Comparison of ENCODE assay signal across 8 cellular contexts in genomic region chr20:3932277-3933073, GRCh38. TPM values are rescaled to one million over a fixed set of nuclear protein-coding genes. Genes with fewer than 3 reads are reported as not detected.
A peak's percentile ranks its signal among the peaks of the same experiment; 100 is the strongest.
DNase-seq lines count a peak whose midpoint lies in the region; ATAC-seq and TF ChIP-seq lines count a peak whose summit lies in the region.

No MANE protein-coding gene starts in this region.

- peak overlapping the region in 10 of 11 experiments; percentile 16 to 71 (median 55); a peak in 14 of 22 replicates for H3K27ac ChIP-seq in BLaER1 treated with 17β-estradiol and CSF1 and Interleukin-3, amounts not matched to agents 10 nM and 100 nM
- no peak overlapping the region for H3K27ac ChIP-seq in MM.1S (ENCODE audit: low read length)
- H3K27ac ChIP-seq in SJCRH30: no peak overlapping the region

- no peaks in the 10 kb centered on the region for H3K9me2 ChIP-seq in MM.1S (replicated peaks; ENCODE audit: insufficient read depth, low read length)

- no peak for ATAC-seq in HG03095 (IDR thresholded peaks at IDR 0.05; ENCODE audit: unreplicated experiment)
- ATAC-seq in stimulated activated naive B cell treated with anti-CD40 and anti-IgM and Interleukin-4, amounts not matched to agents 10 μg/mL and 1 μg/mL and 100 μg/mL, for 72 hours (replicated peaks): no peak

- no peaks in the 10 kb centered on the region for H3K9me3 Mint-ChIP-seq in dendritic cell treated with granulocyte-macrophage colony-stimulating factor and Interleukin-4, amounts not matched to agents 40 ng/mL and 50 ng/mL, for 4 days
- peaks cover 2% of the 10 kb centered on the region for H3K9me3 Mint-ChIP-seq in neural crest cell
- no peaks in the 10 kb centered on the region for H3K9me3 Mint-ChIP-seq in stimulated activated naive B cell treated with anti-CD40 and anti-IgM and Interleukin-4, amounts not matched to agents 10 μg/mL and 1 μg/mL and 100 μg/mL, for 72 hours

- H3K4me2 ChIP-seq in BLaER1 treated with 17β-estradiol and CSF1 and Interleukin-3, amounts not matched to agents 10 nM and 100 nM: peak overlapping the region; percentile 20 to 86 (median 67); a peak in 18 of 22 replicates
- peak overlapping the region; percentile 53 for H3K4me2 ChIP-seq in MM.1S (ENCODE audit: low read depth, low read length)

- peaks cover 71% of the 10 kb centered on the region for H3K4me1 Mint-ChIP-seq in dendritic cell treated with granulocyte-macrophage colony-stimulating factor and Interleukin-4, amounts not matched to agents 40 ng/mL and 50 ng/mL, for 4 days (ENCODE audit: low read depth)
- peaks cover 18% of the 10 kb centered on the region for H3K4me1 Mint-ChIP-seq in neural crest cell
- H3K4me1 Mint-ChIP-seq in stimulated activated naive B cell treated with anti-CD40 and anti-IgM and Interleukin-4, amounts not matched to agents 10 μg/mL and 1 μg/mL and 100 μg/mL, for 72 hours: peaks cover 5 to 23% of the 10 kb centered on the region in 2 donors

- H3K9ac ChIP-seq in BLaER1 treated with 17β-estradiol and CSF1 and Interleukin-3, amounts not matched to agents 10 nM and 100 nM: peak overlapping the region in 6 of 11 experiments; percentile 4 to 56 (median 19); a peak in 3 of 22 replicates
- no peak overlapping the region for H3K9ac ChIP-seq in MM.1S (ENCODE audit: low read length)

- H2AFZ ChIP-seq in MM.1S (ENCODE audit: low read length): no peak overlapping the region

- peak overlapping the region; percentile 22 for H3K4me3 Mint-ChIP-seq in dendritic cell treated with granulocyte-macrophage colony-stimulating factor and Interleukin-4, amounts not matched to agents 40 ng/mL and 50 ng/mL, for 4 days
- no peak overlapping the region for H3K4me3 Mint-ChIP-seq in neural crest cell
- H3K4me3 Mint-ChIP-seq in stimulated activated naive B cell treated with anti-CD40 and anti-IgM and Interleukin-4, amounts not matched to agents 10 μg/mL and 1 μg/mL and 100 μg/mL, for 72 hours: no peak overlapping the region

- no peaks in the 10 kb centered on the region for H3K27me3 ChIP-seq in BLaER1 treated with 17β-estradiol and CSF1 and Interleukin-3, amounts not matched to agents 10 nM and 100 nM
- H3K27me3 ChIP-seq in MM.1S (replicated peaks; ENCODE audit: insufficient read depth, low read length): no peaks in the 10 kb centered on the region
- H3K27me3 ChIP-seq in SJCRH30: no peaks in the 10 kb centered on the region

- DNase-seq in MM.1S (peak; percentile 44), neural crest cell (ENCODE audit: low read depth, low spot score) (no peak), SJCRH30 (no peak), amniotic stem cell (lab: John Stamatoyannopoulos, UW) (no peak)
- DNase-seq in stimulated activated naive B cell treated with anti-CD40 and anti-IgM and Interleukin-4, amounts not matched to agents 10 μg/mL and 1 μg/mL and 100 μg/mL, for 72 hours: no peak

- peak overlapping the region; percentile 76 for H3K27ac Mint-ChIP-seq in dendritic cell treated with granulocyte-macrophage colony-stimulating factor and Interleukin-4, amounts not matched to agents 40 ng/mL and 50 ng/mL, for 4 days
- H3K27ac Mint-ChIP-seq in neural crest cell (ENCODE audit: unreplicated experiment): peak overlapping the region; percentile 83
- H3K27ac Mint-ChIP-seq in stimulated activated naive B cell treated with anti-CD40 and anti-IgM and Interleukin-4, amounts not matched to agents 10 μg/mL and 1 μg/mL and 100 μg/mL, for 72 hours: no peak overlapping the region

- H3K4me1 ChIP-seq in BLaER1 treated with 17β-estradiol and CSF1 and Interleukin-3, amounts not matched to agents 10 nM and 100 nM: peaks cover 51 to 92% (median 74%) of the 10 kb centered on the region in 10 experiments
- H3K4me1 ChIP-seq in MM.1S (ENCODE audit: low read length) (peaks cover 12% of the 10 kb centered on the region), SJCRH30 (peaks cover 4% of the 10 kb centered on the region; the same call in 1 of the 2 replicates)

- peaks cover 4 to 100% (median 74%) of the 10 kb centered on the region in 11 experiments; a peak in 18 of 22 replicates for H4K20me1 ChIP-seq in BLaER1 treated with 17β-estradiol and CSF1 and Interleukin-3, amounts not matched to agents 10 nM and 100 nM
- no peaks in the 10 kb centered on the region for H4K20me1 ChIP-seq in MM.1S (ENCODE audit: insufficient read depth, low read length)

- H3K79me2 ChIP-seq in MM.1S (ENCODE audit: low read length): no peaks in the 10 kb centered on the region

- intact Hi-C loops in dendritic cell treated with granulocyte-macrophage colony-stimulating factor and Interleukin-4, amounts not matched to agents 40 ng/mL and 50 ng/mL, for 4 days (cut with micrococcal nuclease): no loop called here

- H3K36me3 Mint-ChIP-seq in dendritic cell treated with granulocyte-macrophage colony-stimulating factor and Interleukin-4, amounts not matched to agents 40 ng/mL and 50 ng/mL, for 4 days (ENCODE audit: low read depth): peaks cover 79% of the 10 kb centered on the region
- peaks cover 13% of the 10 kb centered on the region for H3K36me3 Mint-ChIP-seq in neural crest cell (ENCODE audit: low read depth)
- peaks cover 14 to 18% of the 10 kb centered on the region in 2 donors for H3K36me3 Mint-ChIP-seq in stimulated activated naive B cell treated with anti-CD40 and anti-IgM and Interleukin-4, amounts not matched to agents 10 μg/mL and 1 μg/mL and 100 μg/mL, for 72 hours

- H3F3A ChIP-seq in MM.1S (ENCODE audit: insufficient read depth, low read length): peaks cover 6% of the 10 kb centered on the region; the same call in 1 of the 2 replicates

- peaks cover 42 to 89% (median 71%) of the 10 kb centered on the region in 11 experiments for H3K36me3 ChIP-seq in BLaER1 treated with 17β-estradiol and CSF1 and Interleukin-3, amounts not matched to agents 10 nM and 100 nM
- H3K36me3 ChIP-seq in MM.1S (replicated peaks; ENCODE audit: insufficient read depth, low read length) (no peaks in the 10 kb centered on the region), SJCRH30 (no peaks in the 10 kb centered on the region)

- H3K9me3 ChIP-seq in BLaER1 treated with 17β-estradiol and CSF1 and Interleukin-3, amounts not matched to agents 10 nM and 100 nM (replicated peaks in 1 of 11): 0 out of 22 replicates have a peak, but pooled peaks cover 0 to under 1% (median 0%) of the 10 kb centered on the region in 11 experiments
- H3K9me3 ChIP-seq in MM.1S (replicated peaks; ENCODE audit: insufficient read depth, low read length) (no peaks in the 10 kb centered on the region), SJCRH30 (replicated peaks) (no peaks in the 10 kb centered on the region)

- no peak overlapping the region for H3K4me3 ChIP-seq in BLaER1 treated with 17β-estradiol and CSF1 and Interleukin-3, amounts not matched to agents 10 nM and 100 nM
- H3K4me3 ChIP-seq in MM.1S (ENCODE audit: low read length) (no peak overlapping the region), SJCRH30 (no peak overlapping the region)

- TF ChIP-seq CTCF in MM.1S (IDR thresholded peaks at IDR 0.05; ENCODE audit: low read length) (no peak), neural crest cell (conservative IDR thresholded peaks at IDR 0.05) (no peak)

- no peaks in the 10 kb centered on the region for H3K27me3 Mint-ChIP-seq in dendritic cell treated with granulocyte-macrophage colony-stimulating factor and Interleukin-4, amounts not matched to agents 40 ng/mL and 50 ng/mL, for 4 days
- H3K27me3 Mint-ChIP-seq in neural crest cell (ENCODE audit: low read depth): peaks cover 13% of the 10 kb centered on the region
- no peaks in the 10 kb centered on the region for H3K27me3 Mint-ChIP-seq in stimulated activated naive B cell treated with anti-CD40 and anti-IgM and Interleukin-4, amounts not matched to agents 10 μg/mL and 1 μg/mL and 100 μg/mL, for 72 hours

RNA-seq across cellular contexts. Expression of gene PANK2, which starts 43.3 kb away (rescaled TPM):
- 65.4 and 66.9 TPM in 2 replicates for total RNA-seq in neural crest cell
- total RNA-seq in SJCRH30 (2014; rRNA removed; shearing (Covaris generic)): 48.0 and 57.9 TPM in 2 replicates

Comparison
In these comparisons a context has a peak if more than half of its experiments do, and no peak if none do; other contexts are left out.
1. H3K27ac ChIP-seq: peak in BLaER1 treated with 17β-estradiol and CSF1 and Interleukin-3, amounts not matched to agents 10 nM and 100 nM (10 of 11); none in MM.1S (single experiment) and SJCRH30 (single experiment).